In genomic region chr1:156033011-156033410, GRCh38 we compare ENCODE assay signal across 32 cellular contexts. TPM values are rescaled to one million over a fixed set of nuclear protein-coding genes. Genes with fewer than 3 reads are reported as not detected.
DNase-seq lines count a peak whose midpoint lies in the region; TF ChIP-seq lines count a peak whose summit lies in the region.
"Had no signal": no experiment of that assay in that cellular context is flagged by ENCODE, and none has a peak within 500 bp of the region (broad histone marks: within the 10 kb centered on the region; RNA-seq: fewer than 3 reads in every experiment).

No MANE protein-coding gene starts in this region.

- H3K9me3 ChIP-seq in ovary = no peaks in the 10 kb centered on the region
- H3K9me3 ChIP-seq: A549; BLaER1 treated with 17β-estradiol and CSF1 and Interleukin-3, amounts not matched to agents 10 nM and 100 nM; body of pancreas; Caco-2; colonic mucosa; esophagus squamous epithelium; neutrophil had no signal

- H3K36me3 ChIP-seq in ovary = no peaks in the 10 kb centered on the region
- H3K36me3 ChIP-seq: colonic mucosa, neutrophil had no signal

- intact Hi-C loops in ovary (cut with DNase I) = no loop called here

- no peak for TF ChIP-seq EP300 in ovary (IDR thresholded peaks at IDR 0.05)

- TF ChIP-seq CTCF in ovary (IDR thresholded peaks at IDR 0.05) = no peak
- no peak for TF ChIP-seq CTCF in GM10248 (IDR thresholded peaks at IDR 0.05; ENCODE audit: control extremely low read depth, extremely low read depth, low read depth, missing control alignments)

- no peak for TF ChIP-seq POLR2A in ovary (IDR thresholded peaks at IDR 0.05)

- POLR2A ChIA-PET in GM10248 (lab: Yijun Ruan, JAX) = interaction anchor here (0.6 kb wide), 1 partner anchor 140 kb away, joined by 3 read pairs; no protein-coding TSS in a partner anchor

- DNase-seq in AG08395 (ENCODE audit: low spot score) (peak; percentile 31), cerebellum (ENCODE audit: low spot score) (peak; percentile 32), kidney tubule cell (ENCODE audit: low spot score) (peak; percentile 32), UCSD-AML1 (lab: John Stamatoyannopoulos, UW; ENCODE audit: unreplicated experiment) (no peak), ovary (no peak), GM10248 (ENCODE audit: extremely low spot score) (no peak), amniotic stem cell (lab: John Stamatoyannopoulos, UW) (no peak)
- DNase-seq: activated CD4-positive, alpha-beta memory T cell treated with anti-CD3 and anti-CD28 coated beads for 36 hours; activated CD4-positive, CD25-positive, alpha-beta regulatory T cell; activated CD8-positive, alpha-beta memory T cell treated with anti-CD3 and anti-CD28 coated beads, Interleukin-2, amount 50 U/mL, for 48 hours; body of pancreas; Caco-2; colonic mucosa; DND-41; endodermal cell; esophagus squamous epithelium; glutamatergic neuron; kidney glomerular epithelial cell; NCI-H1105 treated with DMSO at 0.1 percent for 48 hours; NCI-H2081; NCI-H82; SHP77; stimulated activated CD4-positive, alpha-beta T cell treated with anti-CD3 and anti-CD28 coated beads, Interleukin-1b, Interleukin-23, amount 100 ng/mL, for 48 hours; SW 1271 had no signal

- CTCF ChIA-PET in GM10248 (lab: Yijun Ruan, JAX) = interaction anchor here (0.9 to 2.7 kb wide), 5 partner anchors 7 to 43 kb away, joined by 3 to 8 read pairs (median 5); partner anchors contain the start of gene UBQLN4

- no peaks in the 10 kb centered on the region for H3K27me3 ChIP-seq in ovary
- H3K27me3 ChIP-seq: BLaER1 treated with 17β-estradiol and CSF1 and Interleukin-3, amounts not matched to agents 10 nM and 100 nM; body of pancreas; colonic mucosa; esophagus squamous epithelium; neutrophil had no signal

- H3K4me1 ChIP-seq in ovary (ENCODE audit: insufficient read depth) = no peaks in the 10 kb centered on the region
- H3K4me1 ChIP-seq: A549; BLaER1 treated with 17β-estradiol and CSF1 and Interleukin-3, amounts not matched to agents 10 nM and 100 nM; body of pancreas; Caco-2; colonic mucosa; esophagus squamous epithelium had no signal

- no peak overlapping the region for H3K4me3 ChIP-seq in ovary
- H3K4me3 ChIP-seq: A549; BLaER1 treated with 17β-estradiol and CSF1 and Interleukin-3, amounts not matched to agents 10 nM and 100 nM; body of pancreas; colonic mucosa; esophagus squamous epithelium; skin epidermis had no signal

- 33 to 40% (median 35%) methylated on average over 6 of the region's 6 CpGs for WGBS in ovary, 3 donors

- no peak overlapping the region for H3K27ac ChIP-seq in ovary
- H3K27ac ChIP-seq: A549; BLaER1 treated with 17β-estradiol and CSF1 and Interleukin-3, amounts not matched to agents 10 nM and 100 nM; body of pancreas; colonic mucosa; esophagus squamous epithelium; neutrophil; skin epidermis had no signal

TF ChIP-seq in PFSK-1, 5 proteins besides CTCF, POLR2A, EP300 and RAD21:
- TF ChIP-seq SIN3A (IDR thresholded peaks at IDR 0.05; ENCODE audit: borderline replicate concordance, insufficient read depth, low read length) (0 out of 2 replicates have a peak, but pooled peaks have one; percentile 29), POLR2AphosphoS5 (IDR thresholded peaks at IDR 0.05; ENCODE audit: low read depth, low read length) (no peak)

RNA-seq across cellular contexts. Expression of gene SSR2, which starts 12.3 kb away (rescaled TPM):
- polyA plus RNA-seq in PFSK-1 (2012; ENCODE audit: insufficient read length, low read depth) = 234 TPM
- total RNA-seq in cerebellum = 119 TPM
- total RNA-seq in ovary = 100 to 1,000 TPM; 261 to 496 (median 272) TPM
- polyA plus RNA-seq in ovary = 100 to 1,000 TPM; 465 to 601 TPM

RNA-seq across cellular contexts. Expression of gene UBQLN4, which starts 20.6 kb away (rescaled TPM):
- polyA plus RNA-seq in PFSK-1 (2012; ENCODE audit: insufficient read length, low read depth) = 65.6 TPM
- total RNA-seq in cerebellum (21.9 TPM), ovary (10 to 100 TPM; 14.2 to 38.0 (median 26.6) TPM)
- polyA plus RNA-seq in ovary = 10 to 100 TPM; 16.3 to 33.9 TPM

RNA-seq across cellular contexts. Expression of gene LAMTOR2, which starts 21.6 kb away (rescaled TPM):
- polyA plus RNA-seq in PFSK-1 (2012; ENCODE audit: insufficient read length, low read depth) = 99.5 TPM
- total RNA-seq in cerebellum = 19.6 TPM
- 10 to 100 TPM; 20.1 to 66.1 (median 24.9) TPM for total RNA-seq in ovary
- 10 to 100 TPM; 20.1 to 41.2 TPM for polyA plus RNA-seq in ovary

RNA-seq across cellular contexts. Expression of gene RAB25, which starts 27.9 kb away (rescaled TPM):
- polyA plus RNA-seq in PFSK-1 (2012; ENCODE audit: insufficient read length, low read depth) = not detected
- total RNA-seq in cerebellum (not detected), ovary (10 to 100 TPM in 1 of 7 donors, 1 to 10 TPM in 4, under 1 TPM in 2; 0.45 to 38.6 (median 3.5) TPM)
- polyA plus RNA-seq in ovary = under 1 TPM in 1 of 2 donors, not detected in 1; 0.28 TPM
- total RNA-seq: OCI-LY7, pulmonary artery endothelial cell, subcutaneous adipose tissue had no signal
- polyA plus RNA-seq: A549 had no signal

RNA-seq across cellular contexts. Expression of gene MEX3A, which starts 49.3 kb away (rescaled TPM):
- polyA plus RNA-seq in PFSK-1 (2012; ENCODE audit: insufficient read length, low read depth) = 25.6 TPM
- total RNA-seq in cerebellum (49.8 TPM), ovary (10 to 100 TPM in 4 of 7 donors, 1 to 10 TPM in 3; 3.5 to 12.4 (median 10.2) TPM)
- polyA plus RNA-seq in ovary = 1 to 10 TPM; 5.6 to 6.6 TPM

Comparison
In these comparisons a context has a peak if more than half of its experiments do, and no peak if none do; other contexts are left out.
1. DNase-seq: peak in AG08395 (single experiment), cerebellum (single experiment) and kidney tubule cell (single experiment); none in UCSD-AML1 (single experiment), ovary (0 of 5), GM10248 (single experiment) and amniotic stem cell (single experiment).